ENCODE assay signal across 9 cellular contexts in genomic region chr20:35284992-35285805, GRCh38. TPM values are rescaled to one million over a fixed set of nuclear protein-coding genes. Genes with fewer than 3 reads are reported as not detected.
A peak's percentile ranks its signal among the peaks of the same experiment; 100 is the strongest.
DNase-seq lines count a peak whose midpoint lies in the region; ATAC-seq, FAIRE-seq and TF ChIP-seq lines count a peak whose summit lies in the region.
"Had no signal": no experiment of that assay in that cellular context is flagged by ENCODE, and none has a peak within 500 bp of the region (broad histone marks: within the 10 kb centered on the region; RNA-seq: fewer than 3 reads in every experiment).

No MANE protein-coding gene starts in this region.

- TF ChIP-seq CTCF in K562 (IDR thresholded peaks at IDR 0.05 in 2 of 3, conservative IDR thresholded peaks at IDR 0.05 in 1 of 3; ENCODE audit: insufficient read depth in 2 of 3, low read depth in 1 of 3, low read length in 3 of 3) (0 out of 6 replicates have a peak, but pooled peaks of 1 of the 3 experiments have one; percentile 0), lower lobe of right lung (IDR thresholded peaks at IDR 0.05) (no peak), uterus (IDR thresholded peaks at IDR 0.05) (no peak)

- DNase-seq in Right ventricle myocardium inferior (ENCODE audit: missing footprints) (no peak), Right ventricle myocardium superior (no peak), K562 (ENCODE audit: extremely low read depth in 1 of 4, low spot score in 3 of 4) (no peak), lower lobe of right lung (no peak), uterus (no peak), AG20443 (ENCODE audit: low spot score) (no peak), KBM-7 (no peak), NCI-H1417 (lab: John Stamatoyannopoulos, UW) (no peak)

- POLR2A ChIA-PET in K562 (lab: Yijun Ruan, JAX): interaction anchor here (1.0 to 1.9 kb wide), 6 partner anchors 12 to 21 kb away, joined by 4 to 10 read pairs (median 6); no protein-coding TSS in a partner anchor

- TF ChIP-seq POLR2A in K562 (conservative IDR thresholded peaks at IDR 0.05): no peak
- no peak for TF ChIP-seq POLR2A in uterus (IDR thresholded peaks at IDR 0.05)

- H3K27ac ChIP-seq in K562 (ENCODE audit: extremely low read depth, low read depth, low read length) (peak overlapping the region; percentile 80), lower lobe of right lung (peak overlapping the region; percentile 85), uterus (peak overlapping the region; percentile 75 to 84)

- 16% methylated on average over 19 of the region's 19 CpGs for WGBS in K562 (ENCODE audit: insufficient coverage, low coverage, missing lambda C conversion rate)

- ATAC-seq in Right ventricle myocardium inferior (peak; percentile 8), Right ventricle myocardium superior (ENCODE audit: poor library complexity) (no peak), K562 (peak; percentile 31), lower lobe of right lung (no peak)

- peak overlapping the region; percentile 95 for H3K4me2 ChIP-seq in K562 (ENCODE audit: insufficient read depth, low read length)

- no peak for TF ChIP-seq RAD21 in K562 (CRISPR knock-in tag; conservative IDR thresholded peaks at IDR 0.05 in 1 of 2, IDR thresholded peaks at IDR 0.05 in 1 of 2)

- no peaks in the 10 kb centered on the region for H3K9me3 ChIP-seq in K562 (replicated peaks; ENCODE audit: control insufficient read depth, insufficient read depth, low read depth, low read length)
- H3K9me3 ChIP-seq in lower lobe of right lung: no peaks in the 10 kb centered on the region
- no peaks in the 10 kb centered on the region for H3K9me3 ChIP-seq in uterus

- H3K27me3 ChIP-seq in K562 (ENCODE audit: control insufficient read depth in 2 of 2, insufficient read depth in 2 of 2, low read length in 2 of 2) (no peaks in the 10 kb centered on the region), lower lobe of right lung (ENCODE audit: low read depth) (no peaks in the 10 kb centered on the region), uterus (no peaks in the 10 kb centered on the region)

- CTCF ChIA-PET in K562 (lab: Yijun Ruan, JAX; ENCODE audit: low intra/inter-chr PET ratio): no interaction called here

- H2AFZ ChIP-seq in K562 (ENCODE audit: low read depth, low read length): peak overlapping the region; percentile 98

- H3K4me1 ChIP-seq in K562 (replicated peaks in 1 of 2; ENCODE audit: control insufficient read depth in 2 of 2, insufficient read depth in 2 of 2, low read length in 2 of 2): peaks cover 10 to 47% of the 10 kb centered on the region in 2 experiments; a peak in 4 of 5 replicates
- H3K4me1 ChIP-seq in lower lobe of right lung: peaks cover 21% of the 10 kb centered on the region
- H3K4me1 ChIP-seq in uterus: peaks cover 7 to 9% of the 10 kb centered on the region in 2 donors

- H3K4me3 ChIP-seq in K562 (peak overlapping the region; percentile 85), lower lobe of right lung (peak overlapping the region; percentile 99), uterus (peak overlapping the region; percentile 71 to 76)

- peaks cover 39% of the 10 kb centered on the region for H3K79me2 ChIP-seq in K562 (ENCODE audit: control insufficient read depth, insufficient read depth, low read length)

- H4K20me1 ChIP-seq in K562 (replicated peaks; ENCODE audit: control insufficient read depth, insufficient read depth, low read length): no peaks in the 10 kb centered on the region

- in situ Hi-C loops in K562 (cut with MboI) (no loop called here), KBM-7 (cut with MboI; ENCODE audit: low pct_unique_long_range_greater_than_20kb, low sequenced_read_pairs) (no loop called here)

- H3K9me1 ChIP-seq in K562 (ENCODE audit: control insufficient read depth, insufficient read depth, low read length): no peaks in the 10 kb centered on the region

- H3K9ac ChIP-seq in K562 (ENCODE audit: insufficient read depth in 1 of 2, low read depth in 2 of 2, low read length in 2 of 2): peak overlapping the region; percentile 86 to 98

- FAIRE-seq in K562 (lab: Jason Lieb, UNC): no peak

- H3K36me3 ChIP-seq in K562 (ENCODE audit: control insufficient read depth, insufficient read depth, low read length) (peaks cover 30% of the 10 kb centered on the region), lower lobe of right lung (peaks cover 17% of the 10 kb centered on the region), uterus (no peaks in the 10 kb centered on the region)

- TF ChIP-seq EP300 in K562 (IDR thresholded peaks at IDR 0.05; ENCODE audit: low read length): no peak

- BruUV-seq in K562 (replicated peaks; lab: Mats Ljungman, UMichigan): TSS peak; percentile 93

- intact Hi-C loops in Right ventricle myocardium inferior (cut with DNase I) (no loop called here), Right ventricle myocardium superior (cut with DNase I) (no loop called here), K562 (cut with micrococcal nuclease) (no loop called here), lower lobe of right lung (cut with DNase I) (no loop called here), uterus (cut with DNase I; ENCODE audit: low total_unique reads) (no loop called here)

RNA-seq across cellular contexts. Expression of gene EIF6, which starts 0.6 kb away (rescaled TPM):
- total RNA-seq in Right ventricle myocardium inferior: 36.5 TPM
- total RNA-seq in Right ventricle myocardium superior: 30.3 TPM
- total RNA-seq in K562 (2011; cell fraction: chromatin; rRNA removed; ENCODE audit: low replicate concordance): 22.6 and 68.4 TPM in 2 replicates
- total RNA-seq in K562 (2011; cell fraction: nucleolus; rRNA removed): 89.9 and 93.2 TPM in 2 replicates
- total RNA-seq in K562 (2011; cell fraction: nucleoplasm; rRNA removed): 54.0 and 63.2 TPM in 2 replicates
- 200 and 244 TPM in 2 replicates for total RNA-seq in K562 (2014; rRNA removed)
- 132 and 180 TPM in 2 replicates for total RNA-seq in K562 (2014; rRNA removed; fragmentation: Illumina TruSeq; extraction: Trizol)
- 179 and 180 TPM in 2 replicates for total RNA-seq in K562 (2015; rRNA removed; fragmentation: Illumina TruSeq; extraction: Trizol)
- 229 and 249 TPM in 2 replicates for total RNA-seq in K562 (2021)
- polyA plus RNA-seq in K562 (2011; rRNA removed): 165 and 190 TPM in 2 replicates
- 339 and 577 TPM in 2 replicates for polyA plus RNA-seq in K562 (2011; cell fraction: cytosol; rRNA removed)
- 164 and 201 TPM in 2 replicates for polyA plus RNA-seq in K562 (2011; cell fraction: nucleus; rRNA removed)
- 165 and 193 TPM in 2 replicates for polyA plus RNA-seq in K562 (2012)
- polyA plus RNA-seq in K562 (2014; fragmentation: Illumina TruSeq; extraction: Trizol): 247 and 288 TPM in 2 replicates
- 100 to 1,000 TPM; 807 to 832 TPM for polyA plus RNA-seq in K562 (2014; fragmentation: Nextera tagmentation; extraction: Ambion mirVana)
- 230 and 241 TPM in 2 replicates for polyA plus RNA-seq in K562 (2014; rRNA removed)
- polyA minus RNA-seq in K562 (2011; rRNA and poly(A)+ RNA removed): 99.7 and 134 TPM in 2 replicates
- polyA minus RNA-seq in K562 (2011; cell fraction: cytosol; rRNA and poly(A)+ RNA removed): 80.7 and 88.0 TPM in 2 replicates
- 28.8 and 42.4 TPM in 2 replicates for polyA minus RNA-seq in K562 (2011; cell fraction: nucleus; rRNA and poly(A)+ RNA removed)
- 72.6 TPM for total RNA-seq in lower lobe of right lung
- 10 to 100 TPM; 33.8 to 80.9 (median 66.8) TPM for total RNA-seq in uterus

RNA-seq across cellular contexts. Expression of gene FAM83C, which starts 7.0 kb away (rescaled TPM):
- total RNA-seq in Right ventricle myocardium inferior (not detected), Right ventricle myocardium superior (not detected), K562 (2014; rRNA removed) (not detected in 2 replicates), K562 (2014; rRNA removed; fragmentation: Illumina TruSeq; extraction: Trizol) (not detected in 2 replicates), K562 (2015; rRNA removed; fragmentation: Illumina TruSeq; extraction: Trizol) (not detected in 2 replicates), K562 (2021) (not detected in 2 replicates), lower lobe of right lung (not detected), uterus (not detected)
- total RNA-seq in K562 (2011; cell fraction: chromatin; rRNA removed; ENCODE audit: low replicate concordance): not detected in 2 replicates
- not detected in 2 replicates for total RNA-seq in K562 (2011; cell fraction: nucleolus; rRNA removed)
- total RNA-seq in K562 (2011; cell fraction: nucleoplasm; rRNA removed): not detected in 2 replicates
- polyA plus RNA-seq in K562 (2011; rRNA removed) (not detected in 2 replicates), K562 (2014; fragmentation: Illumina TruSeq; extraction: Trizol) (not detected in 2 replicates), K562 (2014; fragmentation: Nextera tagmentation; extraction: Ambion mirVana) (not detected), K562 (2014; rRNA removed) (not detected in 2 replicates)
- not detected in 2 replicates for polyA plus RNA-seq in K562 (2011; cell fraction: cytosol; rRNA removed)
- 0.04 TPM in 1 of 2 replicates, not detected in the other for polyA plus RNA-seq in K562 (2011; cell fraction: nucleus; rRNA removed)
- not detected in 2 replicates for polyA plus RNA-seq in K562 (2012)
- polyA minus RNA-seq in K562 (2011; rRNA and poly(A)+ RNA removed): not detected in 2 replicates
- polyA minus RNA-seq in K562 (2011; cell fraction: cytosol; rRNA and poly(A)+ RNA removed): not detected in 2 replicates
- polyA minus RNA-seq in K562 (2011; cell fraction: nucleus; rRNA and poly(A)+ RNA removed): not detected in 2 replicates
- total RNA-seq: dermis microvascular lymphatic vessel endothelial cell had no signal

RNA-seq across cellular contexts. Expression of gene MMP24OS, which starts 7.3 kb away (rescaled TPM):
- total RNA-seq in Right ventricle myocardium inferior (50.1 TPM), Right ventricle myocardium superior (42.4 TPM), K562 (2014; rRNA removed) (11.4 and 16.0 TPM in 2 replicates), K562 (2014; rRNA removed; fragmentation: Illumina TruSeq; extraction: Trizol) (3.8 and 5.6 TPM in 2 replicates), K562 (2015; rRNA removed; fragmentation: Illumina TruSeq; extraction: Trizol) (10.4 and 12.6 TPM in 2 replicates), K562 (2021) (38.6 and 41.5 TPM in 2 replicates), lower lobe of right lung (78.7 TPM), uterus (10 to 100 TPM in 3 of 4 donors, 1 to 10 TPM in 1; 8.8 to 67.8 (median 18.1) TPM)
- total RNA-seq in K562 (2011; cell fraction: chromatin; rRNA removed; ENCODE audit: low replicate concordance): 26.2 and 52.1 TPM in 2 replicates
- 35.3 and 46.4 TPM in 2 replicates for total RNA-seq in K562 (2011; cell fraction: nucleolus; rRNA removed)
- total RNA-seq in K562 (2011; cell fraction: nucleoplasm; rRNA removed): 35.9 and 37.4 TPM in 2 replicates
- polyA plus RNA-seq in K562 (2011; rRNA removed) (13.1 and 16.3 TPM in 2 replicates), K562 (2014; fragmentation: Illumina TruSeq; extraction: Trizol) (18.8 and 25.0 TPM in 2 replicates), K562 (2014; fragmentation: Nextera tagmentation; extraction: Ambion mirVana) (1 to 10 TPM in 1 of 2 experiments, under 1 TPM in 1; 0.92 to 1.6 TPM), K562 (2014; rRNA removed) (26.5 and 33.5 TPM in 2 replicates)
- polyA plus RNA-seq in K562 (2011; cell fraction: cytosol; rRNA removed): 22.7 and 39.5 TPM in 2 replicates
- polyA plus RNA-seq in K562 (2011; cell fraction: nucleus; rRNA removed): 37.9 and 58.3 TPM in 2 replicates
- polyA plus RNA-seq in K562 (2012): 23.8 and 45.8 TPM in 2 replicates
- 5.0 and 6.8 TPM in 2 replicates for polyA minus RNA-seq in K562 (2011; rRNA and poly(A)+ RNA removed)
- 16.2 and 26.1 TPM in 2 replicates for polyA minus RNA-seq in K562 (2011; cell fraction: cytosol; rRNA and poly(A)+ RNA removed)
- 20.1 and 29.2 TPM in 2 replicates for polyA minus RNA-seq in K562 (2011; cell fraction: nucleus; rRNA and poly(A)+ RNA removed)

RNA-seq across cellular contexts. Expression of gene MMP24, which starts 58.7 kb away (rescaled TPM):
- total RNA-seq in Right ventricle myocardium inferior (0.35 TPM), Right ventricle myocardium superior (0.13 TPM), K562 (2014; rRNA removed) (not detected in 2 replicates), K562 (2014; rRNA removed; fragmentation: Illumina TruSeq; extraction: Trizol) (0.03 TPM in 1 of 2 replicates, not detected in the other), K562 (2015; rRNA removed; fragmentation: Illumina TruSeq; extraction: Trizol) (0.07 and 0.08 TPM in 2 replicates), K562 (2021) (0.09 TPM in 1 of 2 replicates, not detected in the other), lower lobe of right lung (5.3 TPM), uterus (1 to 10 TPM in 3 of 4 donors, under 1 TPM in 1; 0.51 to 2.6 (median 2.0) TPM)
- 0.18 and 0.23 TPM in 2 replicates for total RNA-seq in K562 (2011; cell fraction: chromatin; rRNA removed; ENCODE audit: low replicate concordance)
- total RNA-seq in K562 (2011; cell fraction: nucleolus; rRNA removed): 0.13 and 0.17 TPM in 2 replicates
- 0.15 TPM in 1 of 2 replicates, not detected in the other for total RNA-seq in K562 (2011; cell fraction: nucleoplasm; rRNA removed)
- polyA plus RNA-seq in K562 (2011; rRNA removed) (0.03 and 0.05 TPM in 2 replicates), K562 (2014; fragmentation: Illumina TruSeq; extraction: Trizol) (0.03 and 0.04 TPM in 2 replicates), K562 (2014; fragmentation: Nextera tagmentation; extraction: Ambion mirVana) (not detected), K562 (2014; rRNA removed) (not detected in 2 replicates)
- 0.04 and 0.09 TPM in 2 replicates for polyA plus RNA-seq in K562 (2011; cell fraction: cytosol; rRNA removed)
- 0.10 and 0.13 TPM in 2 replicates for polyA plus RNA-seq in K562 (2011; cell fraction: nucleus; rRNA removed)
- 0.09 and 0.19 TPM in 2 replicates for polyA plus RNA-seq in K562 (2012)
- polyA minus RNA-seq in K562 (2011; rRNA and poly(A)+ RNA removed): 0.06 TPM in 1 of 2 replicates, not detected in the other
- polyA minus RNA-seq in K562 (2011; cell fraction: cytosol; rRNA and poly(A)+ RNA removed): not detected in 2 replicates
- polyA minus RNA-seq in K562 (2011; cell fraction: nucleus; rRNA and poly(A)+ RNA removed): 0.13 and 0.22 TPM in 2 replicates

Comparison
In these comparisons a context has a peak if more than half of its experiments do, and no peak if none do; other contexts are left out.
1. ATAC-seq: peak in Right ventricle myocardium inferior (single experiment) and K562 (single experiment); none in Right ventricle myocardium superior (single experiment) and lower lobe of right lung (0 of 2).
2. Peak in every context shown above with its lines, with median percentiles within 50 percentile points of each other: H3K27ac ChIP-seq and H3K4me3 ChIP-seq.